ENCODE assay signal across 14 cellular contexts in the genomic region with DNA sequence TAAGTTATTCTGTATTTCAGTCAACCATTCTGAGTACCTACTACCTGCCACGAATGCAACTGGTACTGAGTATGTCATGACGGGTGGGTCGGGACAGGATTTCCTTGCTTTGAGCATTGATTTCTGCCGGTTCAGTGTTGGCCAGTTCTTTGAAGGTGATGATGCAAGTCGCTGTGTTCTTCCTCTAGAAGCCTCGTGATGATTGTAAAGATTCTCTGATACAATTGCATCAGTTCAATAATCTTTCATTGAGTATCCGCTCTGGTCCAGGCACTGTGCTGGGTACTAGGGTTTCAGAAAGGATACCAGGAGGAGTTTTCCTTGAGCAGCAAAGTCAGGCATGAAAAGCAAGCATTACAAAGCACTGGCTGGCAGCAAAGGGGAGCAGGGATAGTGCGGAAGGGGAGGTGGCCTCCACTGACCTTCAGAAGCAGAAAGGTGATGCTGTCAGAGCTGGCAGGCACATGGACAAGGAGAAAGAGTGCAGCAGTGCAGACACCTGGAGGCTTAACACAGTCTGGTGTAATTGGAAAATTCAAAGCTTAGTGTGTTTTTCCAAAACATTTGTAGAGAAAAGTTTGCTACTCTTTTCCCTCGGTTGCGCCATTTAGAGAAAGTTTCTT.
DNase-seq lines count a peak whose midpoint lies in the region; ATAC-seq and TF ChIP-seq lines count a peak whose summit lies in the region.
"Had no signal": no experiment of that assay in that cellular context is flagged by ENCODE, and none has a peak within 500 bp of the region (broad histone marks: within the 10 kb centered on the region; RNA-seq: fewer than 3 reads in every experiment).

No MANE protein-coding gene starts in this region.

- H3K4me3 ChIP-seq in CD4-positive, CD25-positive, alpha-beta regulatory T cell (ENCODE audit: low read depth, low read length): peak overlapping the region; percentile 34
- no peak overlapping the region for H3K4me3 ChIP-seq in DOHH2 (ENCODE audit: low read length)
- H3K4me3 ChIP-seq: HAP-1, ovary had no signal

- peaks cover 36 to 80% (median 54%) of the 10 kb centered on the region in 4 donors for H3K4me1 Mint-ChIP-seq in CD4-positive, CD25-positive, alpha-beta regulatory T cell
- peaks cover 63% of the 10 kb centered on the region for H3K4me1 Mint-ChIP-seq in activated CD8-positive, alpha-beta T cell treated with anti-CD3 and anti-CD28 coated beads, Interleukin-2, amount 10 ng/mL, durations not matched to agents 7 days and 5 days (ENCODE audit: low read depth)
- peaks cover 55% of the 10 kb centered on the region for H3K4me1 Mint-ChIP-seq in memory B cell

- no peak for TF ChIP-seq CTCF in DOHH2 (IDR thresholded peaks at IDR 0.05; ENCODE audit: low read depth, low read length, poor library complexity, severe bottlenecking)

- peaks cover 0 to 18% (median 0%) of the 10 kb centered on the region in 7 donors for H3K9me3 Mint-ChIP-seq in CD4-positive, CD25-positive, alpha-beta regulatory T cell
- peaks cover 13% of the 10 kb centered on the region for H3K9me3 Mint-ChIP-seq in activated CD8-positive, alpha-beta T cell treated with anti-CD3 and anti-CD28 coated beads, Interleukin-2, amount 10 ng/mL, durations not matched to agents 7 days and 5 days (ENCODE audit: insufficient read depth)
- H3K9me3 Mint-ChIP-seq in memory B cell: no peaks in the 10 kb centered on the region

- peaks cover 65% of the 10 kb centered on the region for H3K36me3 Mint-ChIP-seq in CD4-positive, CD25-positive, alpha-beta regulatory T cell
- peaks cover 83% of the 10 kb centered on the region for H3K36me3 Mint-ChIP-seq in activated CD8-positive, alpha-beta T cell treated with anti-CD3 and anti-CD28 coated beads, Interleukin-2, amount 10 ng/mL, durations not matched to agents 7 days and 5 days (ENCODE audit: low read depth)
- peaks cover 59% of the 10 kb centered on the region for H3K36me3 Mint-ChIP-seq in memory B cell

- peak overlapping the region; percentile 94 to 99 (median 95) for H3K27ac Mint-ChIP-seq in CD4-positive, CD25-positive, alpha-beta regulatory T cell
- peak overlapping the region; percentile 95 for H3K27ac Mint-ChIP-seq in activated CD8-positive, alpha-beta T cell treated with anti-CD3 and anti-CD28 coated beads, Interleukin-2, amount 10 ng/mL, durations not matched to agents 7 days and 5 days
- H3K27ac Mint-ChIP-seq in memory B cell: peak overlapping the region; percentile 95

- peaks cover 34% of the 10 kb centered on the region for H3F3A ChIP-seq in DOHH2 (ENCODE audit: control insufficient read depth, insufficient read depth)

- POLR2A ChIA-PET in activated CD8-positive, alpha-beta T cell treated with anti-CD3 and anti-CD28 coated beads, Interleukin-2, amount 10 ng/mL, durations not matched to agents 7 days and 5 days (lab: Charles Lee): interaction anchor here (6.5 kb wide), 1 partner anchor 12 kb away, joined by 69 read pairs; no protein-coding TSS in a partner anchor

- H3K9me3 ChIP-seq in CD4-positive, CD25-positive, alpha-beta regulatory T cell (ENCODE audit: control insufficient read depth in 2 of 2, low read length in 2 of 2): peaks cover 0 to 13% of the 10 kb centered on the region in 2 experiments
- H3K9me3 ChIP-seq in DOHH2 (ENCODE audit: control insufficient read depth, insufficient read depth, low read length): no peaks in the 10 kb centered on the region
- H3K9me3 ChIP-seq: HAP-1, ovary had no signal

- H3K9me2 ChIP-seq in DOHH2 (replicated peaks; ENCODE audit: control insufficient read depth, low read length): no peaks in the 10 kb centered on the region

- peaks cover 59% of the 10 kb centered on the region for H3K4me1 ChIP-seq in CD4-positive, CD25-positive, alpha-beta regulatory T cell (ENCODE audit: control insufficient read depth, insufficient read depth, low read length, poor library complexity, severe bottlenecking)
- H3K4me1 ChIP-seq in DOHH2 (ENCODE audit: control insufficient read depth, low read length): peaks cover 78% of the 10 kb centered on the region
- H3K4me1 ChIP-seq: HAP-1 had no signal

- peak in 1 of 3 donors; percentile 81 for DNase-seq in CD4-positive, CD25-positive, alpha-beta regulatory T cell
- DNase-seq in activated CD8-positive, alpha-beta T cell treated with anti-CD3 and anti-CD28 coated beads, Interleukin-2, amount 10 ng/mL, durations not matched to agents 7 days and 5 days: no peak
- no peak for DNase-seq in memory B cell (ENCODE audit: low spot score in 2 of 2)
- DNase-seq in NCI-H510A treated with DMSO at 0.1 percent for 48 hours (lab: John Stamatoyannopoulos, UW): no peak
- DNase-seq in NCI-H345 treated with DMSO at 0.1 percent for 48 hours (lab: John Stamatoyannopoulos, UW; ENCODE audit: unreplicated experiment): no peak
- DNase-seq: activated gamma-delta T cell treated with Interleukin-2 at 50 U/mL for 16 hours, DMS79 treated with DMSO at 0.1 percent for 48 hours, foreskin fibroblast, KBM-7, ovary had no signal

- H3K27me3 Mint-ChIP-seq in CD4-positive, CD25-positive, alpha-beta regulatory T cell: no peaks in the 10 kb centered on the region
- no peaks in the 10 kb centered on the region for H3K27me3 Mint-ChIP-seq in activated CD8-positive, alpha-beta T cell treated with anti-CD3 and anti-CD28 coated beads, Interleukin-2, amount 10 ng/mL, durations not matched to agents 7 days and 5 days (ENCODE audit: low read depth)
- no peaks in the 10 kb centered on the region for H3K27me3 Mint-ChIP-seq in memory B cell

- peak overlapping the region in 3 of 4 donors; percentile 63 to 89 (median 77) for H3K4me3 Mint-ChIP-seq in CD4-positive, CD25-positive, alpha-beta regulatory T cell
- H3K4me3 Mint-ChIP-seq in activated CD8-positive, alpha-beta T cell treated with anti-CD3 and anti-CD28 coated beads, Interleukin-2, amount 10 ng/mL, durations not matched to agents 7 days and 5 days: peak overlapping the region; percentile 45
- peak overlapping the region; percentile 2 for H3K4me3 Mint-ChIP-seq in memory B cell

- H4K20me1 ChIP-seq in DOHH2 (ENCODE audit: control insufficient read depth, insufficient read depth, low read depth, low read length): peaks cover 27% of the 10 kb centered on the region

- peak overlapping the region; percentile 50; the same call in 1 of the 2 replicates for H3K4me2 ChIP-seq in DOHH2 (ENCODE audit: low read length)

- peak; percentile 13 to 20 for ATAC-seq in CD4-positive, CD25-positive, alpha-beta regulatory T cell (ENCODE audit: low read depth in 2 of 2)
- ATAC-seq in activated CD8-positive, alpha-beta T cell treated with anti-CD3 and anti-CD28 coated beads, Interleukin-2, amount 10 ng/mL, durations not matched to agents 7 days and 5 days: no peak
- no peak for ATAC-seq in memory B cell (ENCODE audit: low read depth)
- no peak for ATAC-seq in HG02938 (IDR thresholded peaks at IDR 0.05; ENCODE audit: unreplicated experiment)
- ATAC-seq: Panc1 had no signal

- peak overlapping the region; percentile 58 for H3K27ac ChIP-seq in CD4-positive, CD25-positive, alpha-beta regulatory T cell (ENCODE audit: insufficient read depth, low read length, poor library complexity, severe bottlenecking)
- peak overlapping the region; percentile 71; the same call in 1 of the 2 replicates for H3K27ac ChIP-seq in DOHH2 (ENCODE audit: low read depth, low read length)
- H3K27ac ChIP-seq: ovary had no signal

- peaks cover 100% of the 10 kb centered on the region for H3K79me2 ChIP-seq in DOHH2 (ENCODE audit: control insufficient read depth, low read length)

- CTCF ChIA-PET in activated CD8-positive, alpha-beta T cell treated with anti-CD3 and anti-CD28 coated beads, Interleukin-2, amount 10 ng/mL, durations not matched to agents 7 days and 5 days (lab: Charles Lee): interaction anchor here (0.7 to 2.8 kb wide), 5 partner anchors 9 to 190 kb away, joined by 3 to 18 read pairs (median 4); no protein-coding TSS in a partner anchor

- peaks cover 41% of the 10 kb centered on the region for H3K36me3 ChIP-seq in CD4-positive, CD25-positive, alpha-beta regulatory T cell (ENCODE audit: control insufficient read depth, insufficient read depth, low read length)
- peaks cover 94% of the 10 kb centered on the region for H3K36me3 ChIP-seq in DOHH2 (ENCODE audit: control insufficient read depth, low read length)
- H3K36me3 ChIP-seq: ovary had no signal

- H3K27me3 ChIP-seq in CD4-positive, CD25-positive, alpha-beta regulatory T cell (ENCODE audit: control insufficient read depth, insufficient read depth, low read length): no peaks in the 10 kb centered on the region
- H3K27me3 ChIP-seq in DOHH2 (ENCODE audit: control insufficient read depth, low read length): no peaks in the 10 kb centered on the region
- H3K27me3 ChIP-seq: ovary had no signal

Comparison
In these comparisons a context has a peak if more than half of its experiments do, and no peak if none do; other contexts are left out.
1. ATAC-seq: peak in CD4-positive, CD25-positive, alpha-beta regulatory T cell (2 of 2); none in activated CD8-positive, alpha-beta T cell treated with anti-CD3 and anti-CD28 coated beads, Interleukin-2, amount 10 ng/mL, durations not matched to agents 7 days and 5 days (single experiment), memory B cell (single experiment) and HG02938 (single experiment).
2. H3K4me3 Mint-ChIP-seq: peak in every context shown above with its lines; median percentile 77 in CD4-positive, CD25-positive, alpha-beta regulatory T cell; 45 in activated CD8-positive, alpha-beta T cell treated with anti-CD3 and anti-CD28 coated beads, Interleukin-2, amount 10 ng/mL, durations not matched to agents 7 days and 5 days; 2 in memory B cell.
3. Peak in every context shown above with its lines, with median percentiles within 50 percentile points of each other: H3K27ac Mint-ChIP-seq.